Comparison of ENCODE assay signal across 8 cellular contexts in genomic region chr16:3099732-3100499, GRCh38. TPM values are rescaled to one million over a fixed set of nuclear protein-coding genes. Genes with fewer than 3 reads are reported as not detected.
DNase-seq lines count a peak whose midpoint lies in the region; ATAC-seq and TF ChIP-seq lines count a peak whose summit lies in the region.

No MANE protein-coding gene starts in this region.

- H3K4me1 ChIP-seq in Panc1 (ENCODE audit: control insufficient read depth, insufficient read depth, low read length): peaks cover 5% of the 10 kb centered on the region

- no peaks in the 10 kb centered on the region for H3K9me3 ChIP-seq in Panc1 (ENCODE audit: control insufficient read depth, insufficient read depth, low read depth, low read length)

- peak overlapping the region; percentile 36 for H3K27ac Mint-ChIP-seq in neural crest cell (ENCODE audit: unreplicated experiment)
- H3K27ac Mint-ChIP-seq in stimulated activated naive CD8-positive, alpha-beta T cell treated with anti-CD3 and anti-CD28 coated beads, Interleukin-15, Interleukin-2, amounts not matched to agents 100 ng/mL and 50 ng/mL, for 24 hours: peak overlapping the region; percentile 13

- no TSS peak for BruUV-seq in Panc1 (replicated peaks; lab: Mats Ljungman, UMichigan)

- no peaks in the 10 kb centered on the region for H3K27me3 ChIP-seq in Panc1 (ENCODE audit: control insufficient read depth, insufficient read depth, low read length)

- peak overlapping the region; percentile 61 for H3K4me3 Mint-ChIP-seq in neural crest cell
- H3K4me3 Mint-ChIP-seq in stimulated activated naive CD8-positive, alpha-beta T cell treated with anti-CD3 and anti-CD28 coated beads, Interleukin-15, Interleukin-2, amounts not matched to agents 100 ng/mL and 50 ng/mL, for 24 hours: peak overlapping the region; percentile 56

- H3K36me3 Mint-ChIP-seq in neural crest cell (ENCODE audit: low read depth): no peaks in the 10 kb centered on the region
- H3K36me3 Mint-ChIP-seq in stimulated activated naive CD8-positive, alpha-beta T cell treated with anti-CD3 and anti-CD28 coated beads, Interleukin-15, Interleukin-2, amounts not matched to agents 100 ng/mL and 50 ng/mL, for 24 hours (ENCODE audit: low read depth): no peaks in the 10 kb centered on the region

- H3K4me3 ChIP-seq in Panc1 (ENCODE audit: low read depth in 2 of 2, low read length in 2 of 2): peak overlapping the region; percentile 7 to 49; a peak in 3 of 4 replicates

- no peaks in the 10 kb centered on the region for H3K9me3 Mint-ChIP-seq in neural crest cell
- no peaks in the 10 kb centered on the region for H3K9me3 Mint-ChIP-seq in stimulated activated naive CD8-positive, alpha-beta T cell treated with anti-CD3 and anti-CD28 coated beads, Interleukin-15, Interleukin-2, amounts not matched to agents 100 ng/mL and 50 ng/mL, for 24 hours

- CTCF ChIA-PET in Panc1 (lab: Charles Lee): no interaction called here

- H3K27ac ChIP-seq in Panc1 (ENCODE audit: low read length): peak overlapping the region; percentile 70; the same call in 1 of the 2 replicates

- H3K27me3 Mint-ChIP-seq in neural crest cell (ENCODE audit: low read depth): peaks cover 43% of the 10 kb centered on the region
- H3K27me3 Mint-ChIP-seq in stimulated activated naive CD8-positive, alpha-beta T cell treated with anti-CD3 and anti-CD28 coated beads, Interleukin-15, Interleukin-2, amounts not matched to agents 100 ng/mL and 50 ng/mL, for 24 hours: no peaks in the 10 kb centered on the region

- intact Hi-C loops in Panc1 (cut with micrococcal nuclease; ENCODE audit: unreplicated experiment): no loop called here

- ATAC-seq in GM18867 (IDR thresholded peaks at IDR 0.05; ENCODE audit: unreplicated experiment) (peak; percentile 66), Panc1 (peak; percentile 82)

- no peak for TF ChIP-seq CTCF in Panc1 (IDR thresholded peaks at IDR 0.05)
- TF ChIP-seq CTCF in neural crest cell (conservative IDR thresholded peaks at IDR 0.05): no peak

- in situ Hi-C loops in Panc1 (cut with HindIII; ENCODE audit: low pct_unique_long_range_greater_than_20kb, low sequenced_read_pairs): no loop called here

- POLR2A ChIA-PET in Panc1 (lab: Charles Lee): no interaction called here

- DNase-seq in 8988T: peak; percentile 83
- peak; percentile 82 for DNase-seq in HuH-7 (ENCODE audit: low spot score)
- no peak for DNase-seq in Panc1 (ENCODE audit: low read depth, low spot score)
- peak; percentile 84 to 86 for DNase-seq in activated T-helper 1 cell treated with anti-CD3 and anti-CD28 coated beads, Interleukin-2, amount 50 U/mL, for 16 hours (ENCODE audit: low read depth in 1 of 2, low spot score in 1 of 2)
- DNase-seq in fibroblast of peridontal ligament (ENCODE audit: extremely low read depth): peak; percentile 62
- DNase-seq in neural crest cell (ENCODE audit: low read depth, low spot score): peak; percentile 87

- H3K4me1 Mint-ChIP-seq in neural crest cell: peaks cover 47% of the 10 kb centered on the region
- H3K4me1 Mint-ChIP-seq in stimulated activated naive CD8-positive, alpha-beta T cell treated with anti-CD3 and anti-CD28 coated beads, Interleukin-15, Interleukin-2, amounts not matched to agents 100 ng/mL and 50 ng/mL, for 24 hours (ENCODE audit: low read depth): peaks cover 40% of the 10 kb centered on the region

- no peaks in the 10 kb centered on the region for H3K36me3 ChIP-seq in Panc1 (ENCODE audit: control insufficient read depth, insufficient read depth, low read length)

RNA-seq across cellular contexts. Expression of gene ZSCAN10, which starts 0.8 kb away (rescaled TPM):
- 0.21 TPM for total RNA-seq in Panc1 (2021; ENCODE audit: unreplicated experiment)
- polyA plus RNA-seq in Panc1 (2012; ENCODE audit: insufficient read length): not detected
- total RNA-seq in neural crest cell: not detected in 2 replicates

RNA-seq across cellular contexts. Expression of gene ZNF205, which starts 12.5 kb away (rescaled TPM):
- total RNA-seq in Panc1 (2021; ENCODE audit: unreplicated experiment) (18.3 TPM), neural crest cell (19.7 and 21.1 TPM in 2 replicates)
- polyA plus RNA-seq in Panc1 (2012; ENCODE audit: insufficient read length): 28.2 TPM

RNA-seq across cellular contexts. Expression of gene IL32, which starts 34.5 kb away (rescaled TPM):
- 17.1 TPM for total RNA-seq in Panc1 (2021; ENCODE audit: unreplicated experiment)
- polyA plus RNA-seq in Panc1 (2012; ENCODE audit: insufficient read length): 18.5 TPM
- total RNA-seq in neural crest cell: not detected in 2 replicates

RNA-seq across cellular contexts. Expression of gene ZNF213, which starts 34.9 kb away (rescaled TPM):
- total RNA-seq in Panc1 (2021; ENCODE audit: unreplicated experiment): 12.3 TPM
- 19.1 TPM for polyA plus RNA-seq in Panc1 (2012; ENCODE audit: insufficient read length)
- total RNA-seq in neural crest cell: 14.9 and 15.9 TPM in 2 replicates

RNA-seq across cellular contexts. Expression of gene MMP25, which starts 53.6 kb away (rescaled TPM):
- 0.67 TPM for total RNA-seq in Panc1 (2021; ENCODE audit: unreplicated experiment)
- 2.1 TPM for polyA plus RNA-seq in Panc1 (2012; ENCODE audit: insufficient read length)
- 0.64 and 0.96 TPM in 2 replicates for total RNA-seq in neural crest cell

Comparison
In these comparisons a context has a peak if more than half of its experiments do, and no peak if none do; other contexts are left out.
1. RNA of gene IL32, which starts 34.5 kb away (total RNA-seq): 17.1 TPM in Panc1 (single experiment); not detected in neural crest cell; every median in the first group is over 10 times any median in the second.